ENCODE assay signal across 19 cellular contexts in genomic region chr1:189513091-189513490, GRCh38.
A peak's percentile ranks its signal among the peaks of the same experiment; 100 is the strongest.
DNase-seq lines count a peak whose midpoint lies in the region; ATAC-seq and TF ChIP-seq lines count a peak whose summit lies in the region.
"Had no signal": no experiment of that assay in that cellular context is flagged by ENCODE, and none has a peak within 500 bp of the region (broad histone marks: within the 10 kb centered on the region; RNA-seq: fewer than 3 reads in every experiment).

No MANE protein-coding gene starts in this region.

- no peaks in the 10 kb centered on the region for H3K9me3 ChIP-seq in hepatocyte (ENCODE audit: low read depth)
- no peaks in the 10 kb centered on the region for H3K9me3 ChIP-seq in neural progenitor cell (ENCODE audit: low read depth)
- H3K9me3 ChIP-seq: BLaER1, HAP-1 had no signal

- TF ChIP-seq CTCF in hepatocyte (IDR thresholded peaks at IDR 0.05; ENCODE audit: poor library complexity) (no peak), neural progenitor cell (IDR thresholded peaks at IDR 0.05) (no peak)

- H3K4me3 ChIP-seq in hepatocyte (no peak overlapping the region), neural progenitor cell (no peak overlapping the region)
- H3K4me3 ChIP-seq: BLaER1, HAP-1, K562 had no signal

- H3K79me2 ChIP-seq in hepatocyte, result no peaks in the 10 kb centered on the region
- H3K79me2 ChIP-seq in neural progenitor cell (ENCODE audit: low read depth), result no peaks in the 10 kb centered on the region

- H3K9me3 Mint-ChIP-seq in neural progenitor cell, result peaks cover 6% of the 10 kb centered on the region
- H3K9me3 Mint-ChIP-seq in stimulated activated effector memory CD8-positive, alpha-beta T cell treated with anti-CD3 and anti-CD28 coated beads, Interleukin-12 subunit alpha, Interleukin-12 subunit beta, amount 100 ng/mL, for 72 hours, result peaks cover 24% of the 10 kb centered on the region

- no peak overlapping the region for H3K27ac ChIP-seq in hepatocyte
- H3K27ac ChIP-seq in neural progenitor cell, result no peak overlapping the region
- H3K27ac ChIP-seq: BLaER1 had no signal

- H3K4me3 Mint-ChIP-seq in neural progenitor cell, result no peak overlapping the region
- no peak overlapping the region for H3K4me3 Mint-ChIP-seq in stimulated activated effector memory CD8-positive, alpha-beta T cell treated with anti-CD3 and anti-CD28 coated beads, Interleukin-12 subunit alpha, Interleukin-12 subunit beta, amount 100 ng/mL, for 72 hours
- H3K4me3 Mint-ChIP-seq: CD8-positive, alpha-beta T cell had no signal

- H3K4me2 ChIP-seq in hepatocyte (no peak overlapping the region), neural progenitor cell (no peak overlapping the region)
- H3K4me2 ChIP-seq: BLaER1 had no signal

- no peak overlapping the region for H2AFZ ChIP-seq in hepatocyte
- H2AFZ ChIP-seq in neural progenitor cell (replicated peaks), result peak overlapping the region; percentile 66

- 84% methylated on average over 6 of the region's 6 CpGs for WGBS in hepatocyte (ENCODE audit: low lambda C conversion rate, missing lambda C conversion rate)

- no peaks in the 10 kb centered on the region for H3K9me2 ChIP-seq in hepatocyte (replicated peaks; ENCODE audit: insufficient read depth)

- H3K4me1 ChIP-seq in hepatocyte (ENCODE audit: insufficient read depth) (no peaks in the 10 kb centered on the region), neural progenitor cell (no peaks in the 10 kb centered on the region)
- H3K4me1 ChIP-seq: BLaER1, HAP-1 had no signal

- DNase-seq in ELF-1 (ENCODE audit: low read depth, low spot score) (peak; percentile 1), RPMI7951 (ENCODE audit: low read depth) (peak; percentile 0), hepatocyte (ENCODE audit: low spot score) (peak; percentile 3), neural progenitor cell (ENCODE audit: low spot score) (peak; percentile 5), NCI-H2107 treated with DMSO at 0.1 percent for 48 hours (lab: John Stamatoyannopoulos, UW; ENCODE audit: unreplicated experiment) (no peak), DMS79 (lab: John Stamatoyannopoulos, UW) (no peak)
- no peak for DNase-seq in activated CD8-positive, alpha-beta memory T cell treated with anti-CD3 and anti-CD28 coated beads for 24 hours
- no peak for DNase-seq in stimulated activated effector memory CD8-positive, alpha-beta T cell treated with anti-CD3 and anti-CD28 coated beads, Interleukin-12 subunit alpha, Interleukin-12 subunit beta, amount 100 ng/mL, for 72 hours (ENCODE audit: low spot score in 2 of 2)
- DNase-seq: CD8-positive, alpha-beta T cell; DMS79 treated with DMSO at 0.1 percent for 48 hours; NCI-H1092 treated with DMSO at 0.1 percent for 48 hours; NCI-H146; NCI-H2081; NK-92 treated with Interleukin-12 subunit alpha and Interleukin-12 subunit beta, amount 100 ng/mL, for 24 hours; SHP77 treated with DMSO at 0.1 percent for 48 hours had no signal

- H4K20me1 ChIP-seq in hepatocyte (ENCODE audit: insufficient read depth, poor library complexity, severe bottlenecking) (no peaks in the 10 kb centered on the region), neural progenitor cell (ENCODE audit: low read depth) (no peaks in the 10 kb centered on the region)
- H4K20me1 ChIP-seq: BLaER1 had no signal

- no peak overlapping the region for H3K9ac ChIP-seq in neural progenitor cell
- H3K9ac ChIP-seq: BLaER1 had no signal

- no peak for ATAC-seq in stimulated activated effector memory CD8-positive, alpha-beta T cell treated with anti-CD3 and anti-CD28 coated beads, Interleukin-12 subunit alpha, Interleukin-12 subunit beta, amount 100 ng/mL, for 72 hours
- ATAC-seq: CD8-positive, alpha-beta T cell; K562; SK-N-SH treated with all-trans-retinoic acid at 6 μM for 48 hours had no signal

- H3K4me1 Mint-ChIP-seq in neural progenitor cell, result peaks cover 3% of the 10 kb centered on the region
- no peaks in the 10 kb centered on the region for H3K4me1 Mint-ChIP-seq in stimulated activated effector memory CD8-positive, alpha-beta T cell treated with anti-CD3 and anti-CD28 coated beads, Interleukin-12 subunit alpha, Interleukin-12 subunit beta, amount 100 ng/mL, for 72 hours

- peaks cover 2% of the 10 kb centered on the region for H3K27me3 Mint-ChIP-seq in neural progenitor cell (ENCODE audit: insufficient read depth, low read depth)

- no peak overlapping the region for H3K27ac Mint-ChIP-seq in neural progenitor cell
- H3K27ac Mint-ChIP-seq in stimulated activated effector memory CD8-positive, alpha-beta T cell treated with anti-CD3 and anti-CD28 coated beads, Interleukin-12 subunit alpha, Interleukin-12 subunit beta, amount 100 ng/mL, for 72 hours, result no peak overlapping the region
- H3K27ac Mint-ChIP-seq: CD8-positive, alpha-beta T cell had no signal

- no peaks in the 10 kb centered on the region for H3F3A ChIP-seq in neural progenitor cell (ENCODE audit: low read depth)

- H3K36me3 Mint-ChIP-seq in neural progenitor cell, result no peaks in the 10 kb centered on the region
- no peaks in the 10 kb centered on the region for H3K36me3 Mint-ChIP-seq in stimulated activated effector memory CD8-positive, alpha-beta T cell treated with anti-CD3 and anti-CD28 coated beads, Interleukin-12 subunit alpha, Interleukin-12 subunit beta, amount 100 ng/mL, for 72 hours
- H3K36me3 Mint-ChIP-seq: CD8-positive, alpha-beta T cell had no signal

- H3K36me3 ChIP-seq in hepatocyte (replicated peaks; ENCODE audit: insufficient read depth, low read depth) (no peaks in the 10 kb centered on the region), neural progenitor cell (no peaks in the 10 kb centered on the region)
- H3K36me3 ChIP-seq: BLaER1, HAP-1 had no signal

- H3K27me3 ChIP-seq in hepatocyte (no peaks in the 10 kb centered on the region), neural progenitor cell (no peaks in the 10 kb centered on the region)
- H3K27me3 ChIP-seq: BLaER1 had no signal

Comparison
In these comparisons a context has a peak if more than half of its experiments do, and no peak if none do; other contexts are left out.
1. DNase-seq: peak in ELF-1 (single experiment), RPMI7951 (single experiment), hepatocyte (single experiment) and neural progenitor cell (single experiment); none in activated CD8-positive, alpha-beta memory T cell treated with anti-CD3 and anti-CD28 coated beads for 24 hours (single experiment), NCI-H2107 treated with DMSO at 0.1 percent for 48 hours (single experiment), stimulated activated effector memory CD8-positive, alpha-beta T cell treated with anti-CD3 and anti-CD28 coated beads, Interleukin-12 subunit alpha, Interleukin-12 subunit beta, amount 100 ng/mL, for 72 hours (0 of 2) and DMS79 (single experiment).